ENCODE assay signal across 13 cellular contexts in genomic region chr15:32688151-32688639, GRCh38. TPM values are rescaled to one million over a fixed set of nuclear protein-coding genes. Genes with fewer than 3 reads are reported as not detected.
DNase-seq lines count a peak whose midpoint lies in the region; ATAC-seq, FAIRE-seq and TF ChIP-seq lines count a peak whose summit lies in the region.
"Had no signal": no experiment of that assay in that cellular context is flagged by ENCODE, and none has a peak within 500 bp of the region (broad histone marks: within the 10 kb centered on the region; RNA-seq: fewer than 3 reads in every experiment).

No MANE protein-coding gene starts in this region.

- WGBS in pancreas, 2 donors: 16 to 17% methylated on average over 2 of the region's 2 CpGs

- peak overlapping the region; percentile 81 for H3K27ac Mint-ChIP-seq in chondrocyte (ENCODE audit: unreplicated experiment)
- H3K27ac Mint-ChIP-seq: immature natural killer cell; stimulated activated effector memory CD8-positive, alpha-beta T cell treated with anti-CD3 and anti-CD28 coated beads, Interleukin-12 subunit alpha, Interleukin-12 subunit beta, amount 100 ng/mL, for 72 hours had no signal

- no peaks in the 10 kb centered on the region for H3K36me3 ChIP-seq in pancreas
- H3K36me3 ChIP-seq: ascending aorta had no signal

- intact Hi-C loops in pancreas (cut with DNase I) (no loop called here), Right ventricle myocardium inferior (cut with DNase I) (no loop called here)

- peak; percentile 81 for DNase-seq in ELR (ENCODE audit: low read depth)
- DNase-seq in NCI-H510A (lab: John Stamatoyannopoulos, UW): peak; percentile 8
- DNase-seq in chondrocyte (ENCODE audit: low spot score): no peak
- peak; percentile 68 to 87 (median 81) for DNase-seq in pancreas
- no peak for DNase-seq in Right ventricle myocardium inferior (ENCODE audit: missing footprints)
- DNase-seq in effector CD4-positive, alpha-beta T cell: no peak
- DNase-seq: activated T-cell treated with anti-CD3 and anti-CD28 coated beads for 4 hours, immature natural killer cell, RPMI8226 had no signal

- H3K27me3 ChIP-seq in pancreas: no peaks in the 10 kb centered on the region
- H3K27me3 ChIP-seq: ascending aorta had no signal

- H3K36me3 Mint-ChIP-seq in chondrocyte (ENCODE audit: low read depth): peaks cover 1% of the 10 kb centered on the region
- H3K36me3 Mint-ChIP-seq: immature natural killer cell; stimulated activated effector memory CD8-positive, alpha-beta T cell treated with anti-CD3 and anti-CD28 coated beads, Interleukin-12 subunit alpha, Interleukin-12 subunit beta, amount 100 ng/mL, for 72 hours had no signal

- no peaks in the 10 kb centered on the region for H3K9me3 Mint-ChIP-seq in chondrocyte (ENCODE audit: low read depth)
- H3K9me3 Mint-ChIP-seq: immature natural killer cell; stimulated activated effector memory CD8-positive, alpha-beta T cell treated with anti-CD3 and anti-CD28 coated beads, Interleukin-12 subunit alpha, Interleukin-12 subunit beta, amount 100 ng/mL, for 72 hours had no signal

- H3K4me1 ChIP-seq in pancreas: no peaks in the 10 kb centered on the region
- H3K4me1 ChIP-seq: ascending aorta had no signal

- TF ChIP-seq CTCF in chondrocyte (IDR thresholded peaks at IDR 0.05): no peak
- no peak for TF ChIP-seq CTCF in pancreas (IDR thresholded peaks at IDR 0.05)

- H3K9me3 ChIP-seq in pancreas: no peaks in the 10 kb centered on the region
- H3K9me3 ChIP-seq: ascending aorta had no signal

- H3K27ac ChIP-seq in pancreas: no peak overlapping the region
- H3K27ac ChIP-seq: ascending aorta had no signal

- ATAC-seq in pancreas: peak; percentile 90 to 95 (median 94)
- ATAC-seq in Right ventricle myocardium inferior: no peak
- no peak for ATAC-seq in GM18861 (IDR thresholded peaks at IDR 0.05; ENCODE audit: unreplicated experiment)
- ATAC-seq: esophagus mucosa; stimulated activated effector memory CD8-positive, alpha-beta T cell treated with anti-CD3 and anti-CD28 coated beads, Interleukin-12 subunit alpha, Interleukin-12 subunit beta, amount 100 ng/mL, for 72 hours had no signal

- peaks cover 34% of the 10 kb centered on the region for H3K4me1 Mint-ChIP-seq in chondrocyte (ENCODE audit: low read depth)
- H3K4me1 Mint-ChIP-seq: immature natural killer cell; stimulated activated effector memory CD8-positive, alpha-beta T cell treated with anti-CD3 and anti-CD28 coated beads, Interleukin-12 subunit alpha, Interleukin-12 subunit beta, amount 100 ng/mL, for 72 hours had no signal

- FAIRE-seq in pancreas (lab: Jason Lieb, UNC): no peak

- no peak overlapping the region for H3K4me3 Mint-ChIP-seq in chondrocyte (ENCODE audit: unreplicated experiment)
- H3K4me3 Mint-ChIP-seq: immature natural killer cell; stimulated activated effector memory CD8-positive, alpha-beta T cell treated with anti-CD3 and anti-CD28 coated beads, Interleukin-12 subunit alpha, Interleukin-12 subunit beta, amount 100 ng/mL, for 72 hours had no signal

- no peaks in the 10 kb centered on the region for H3K27me3 Mint-ChIP-seq in chondrocyte (ENCODE audit: low read depth)

- H3K4me3 ChIP-seq in pancreas: no peak overlapping the region
- H3K4me3 ChIP-seq: ascending aorta had no signal

RNA-seq across cellular contexts. Expression of gene GREM1, which starts 29.6 kb away (rescaled TPM):
- total RNA-seq in chondrocyte: 142 to 227 TPM (median 151 TPM) in 3 replicates
- total RNA-seq in pancreas: 1 to 10 TPM in 3 of 6 donors, under 1 TPM in 3; 0.24 to 4.8 (median 1.5) TPM
- under 1 TPM; 0.34 to 0.42 TPM for polyA plus RNA-seq in pancreas
- total RNA-seq in Right ventricle myocardium inferior: not detected
- total RNA-seq: ascending aorta had no signal
- polyA plus RNA-seq: immature natural killer cell had no signal

RNA-seq across cellular contexts. Expression of gene SCG5, which starts 46.7 kb away (rescaled TPM):
- total RNA-seq in chondrocyte: 1.3 to 2.6 TPM (median 2.5 TPM) in 3 replicates
- 100 to 1,000 TPM in 1 of 6 donors, 10 to 100 TPM in 5; 13.6 to 110 (median 59.2) TPM for total RNA-seq in pancreas
- polyA plus RNA-seq in pancreas: 100 to 1,000 TPM; 290 to 879 TPM
- not detected for total RNA-seq in Right ventricle myocardium inferior
- total RNA-seq: ascending aorta had no signal

Comparison
In these comparisons a context has a peak if more than half of its experiments do, and no peak if none do; other contexts are left out.
1. DNase-seq: peak in ELR (single experiment), NCI-H510A (single experiment) and pancreas (6 of 6); none in chondrocyte (single experiment), Right ventricle myocardium inferior (single experiment) and effector CD4-positive, alpha-beta T cell (single experiment).
2. ATAC-seq: peak in pancreas (4 of 4); none in Right ventricle myocardium inferior (single experiment) and GM18861 (single experiment).
3. RNA of gene GREM1, which starts 29.6 kb away (total RNA-seq): 142 to 227 TPM in chondrocyte; 0.24 to 4.8 TPM in pancreas and not detected in Right ventricle myocardium inferior (single experiment); every median in the first group is over 10 times any median in the second.